Comparison of ENCODE assay signal across 26 cellular contexts in genomic region chr14:44771495-44771894, GRCh38.
"Had no signal": no experiment of that assay in that cellular context is flagged by ENCODE, and none has a peak within 500 bp of the region (broad histone marks: within the 10 kb centered on the region; RNA-seq: fewer than 3 reads in every experiment).

No MANE protein-coding gene starts in this region.

- H3K27ac ChIP-seq: ascending aorta, cardiac muscle cell, colonic mucosa, gastrocnemius medialis, pancreas, psoas muscle, sigmoid colon, upper lobe of right lung had no signal

- H3K9me3 ChIP-seq: ascending aorta, colonic mucosa, gastrocnemius medialis, pancreas, psoas muscle, sigmoid colon, upper lobe of right lung had no signal

- H3K4me3 ChIP-seq: ascending aorta, cardiac muscle cell, colonic mucosa, gastrocnemius medialis, pancreas, psoas muscle, sigmoid colon, upper lobe of right lung had no signal

- H3K27me3 ChIP-seq: ascending aorta, cardiac muscle cell, colonic mucosa, gastrocnemius medialis, pancreas, sigmoid colon, upper lobe of right lung had no signal

- ATAC-seq: gastrocnemius medialis; naive thymus-derived CD8-positive, alpha-beta T cell; pancreas; psoas muscle; stimulated activated memory B cell treated with anti-CD40 and anti-IgM and Interleukin-4, amounts not matched to agents 10 μg/mL and 1 μg/mL and 100 μg/mL, for 72 hours; stimulated activated naive CD8-positive, alpha-beta T cell treated with anti-CD3 and anti-CD28 coated beads, Interleukin-15, amount 100 ng/mL, for 72 hours; upper lobe of right lung had no signal

- DNase-seq: activated CD4-positive, alpha-beta T cell treated with anti-CD3 and anti-CD28 coated beads for 4 hours; activated CD4-positive, alpha-beta T cell treated with anti-CD3 and anti-CD28 coated beads, Interleukin-2, amount 50 U/mL, for 4 hours; activated effector memory CD4-positive, alpha-beta T cell treated with Interleukin-2 at 50 U/mL for 16 hours; activated naive CD4-positive, alpha-beta T cell treated with anti-CD3 and anti-CD28 coated beads, Interleukin-2, amount 10 ng/mL, durations not matched to agents 7 days and 5 days; activated naive CD8-positive, alpha-beta T cell treated with anti-CD3 and anti-CD28 coated beads, Interleukin-2, amount 10 ng/mL, durations not matched to agents 7 days and 5 days; cerebellar nuclear complex; colonic mucosa; effector CD8-positive, alpha-beta T cell; gastrocnemius medialis; glutamatergic neuron; islet precursor cell; naive thymus-derived CD8-positive, alpha-beta T cell; nucleus accumbens; pancreas; psoas muscle; sigmoid colon; small intestine; stimulated activated CD4-positive, alpha-beta T cell treated with anti-CD3 and anti-CD28 coated beads, Interleukin-1b, Interleukin-23, amount 100 ng/mL, for 48 hours; stimulated activated CD4-positive, alpha-beta T cell treated with anti-CD3 and anti-CD28 coated beads, Interleukin-4, amount 100 ng/mL, for 4 hours; stimulated activated CD8-positive, alpha-beta memory T cell treated with anti-CD3 and anti-CD28 coated beads, Interleukin-4, amount 100 ng/mL, for 48 hours; stimulated activated naive CD8-positive, alpha-beta T cell treated with anti-CD3 and anti-CD28 coated beads, Interleukin-15, amount 100 ng/mL, for 72 hours; substantia nigra; upper lobe of right lung had no signal

- H3K4me1 ChIP-seq: ascending aorta, colonic mucosa, gastrocnemius medialis, pancreas, psoas muscle, sigmoid colon, upper lobe of right lung had no signal

- H3K36me3 ChIP-seq: ascending aorta, cardiac muscle cell, colonic mucosa, gastrocnemius medialis, pancreas, sigmoid colon, upper lobe of right lung had no signal
